Comparison of ENCODE assay signal across 10 cellular contexts in the genomic region with DNA sequence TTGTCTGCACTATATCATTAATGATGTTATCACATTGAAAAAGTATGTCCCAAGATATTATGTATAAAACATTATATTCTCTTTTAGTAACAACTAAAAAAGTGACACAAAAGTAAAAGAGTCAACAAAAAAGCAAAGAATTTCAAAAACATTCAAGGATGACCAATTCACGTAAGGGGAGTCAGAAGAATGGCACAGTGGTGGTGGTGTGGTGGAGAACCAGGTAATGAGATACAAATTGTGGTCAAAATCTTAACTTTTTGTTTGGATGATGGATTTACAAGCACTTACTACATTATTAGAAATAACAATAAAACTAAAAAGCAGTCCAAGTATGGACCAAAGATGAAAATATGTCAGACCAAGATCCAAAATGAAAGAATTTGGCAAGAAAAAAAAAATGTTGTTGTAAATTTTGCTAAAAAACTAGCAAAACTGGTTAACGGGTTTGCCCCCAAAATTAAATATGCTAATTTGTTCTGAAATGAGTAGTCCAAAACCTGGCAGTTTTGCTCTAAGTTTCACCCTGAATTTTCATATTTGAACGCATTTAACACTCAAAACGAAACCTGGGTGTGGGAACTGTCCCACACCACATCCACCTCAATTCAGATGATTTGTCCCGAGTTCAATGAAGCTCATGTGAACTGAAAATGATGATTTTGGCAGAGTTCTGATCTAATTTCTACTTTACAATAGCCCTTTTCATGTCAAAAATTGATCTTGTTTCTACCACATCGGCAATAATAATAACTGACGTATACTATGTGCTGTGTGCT.
A peak's percentile ranks its signal among the peaks of the same experiment; 100 is the strongest.
DNase-seq lines count a peak whose midpoint lies in the region; ATAC-seq and TF ChIP-seq lines count a peak whose summit lies in the region.
"Had no signal": no experiment of that assay in that cellular context is flagged by ENCODE, and none has a peak within 500 bp of the region (broad histone marks: within the 10 kb centered on the region; RNA-seq: fewer than 3 reads in every experiment).

No MANE protein-coding gene starts in this region.

- H3K4me1 ChIP-seq in PC-9 (replicated peaks; ENCODE audit: insufficient read depth) (no peaks in the 10 kb centered on the region), mesendoderm (ENCODE audit: control insufficient read depth, low read depth, low read length) (no peaks in the 10 kb centered on the region)
- H3K4me1 ChIP-seq: BLaER1 had no signal

- POLR2A ChIA-PET in PC-9 (lab: Charles Lee; ENCODE audit: unreplicated experiment) = no interaction called here

- peak; percentile 86 for ATAC-seq in HG02884 (IDR thresholded peaks at IDR 0.05; ENCODE audit: unreplicated experiment)
- ATAC-seq in stimulated activated naive CD8-positive, alpha-beta T cell treated with anti-CD3 and anti-CD28 coated beads, Interleukin-15, amount 100 ng/mL, for 72 hours = peak; percentile 90

- H3K23ac ChIP-seq in mesendoderm (ENCODE audit: low read length) = no peak overlapping the region

- H3K56ac ChIP-seq in mesendoderm (ENCODE audit: low read length) = no peak overlapping the region

- peak overlapping the region; percentile 68 to 89 for H3K27ac Mint-ChIP-seq in stimulated activated naive CD8-positive, alpha-beta T cell treated with anti-CD3 and anti-CD28 coated beads, Interleukin-15, amount 100 ng/mL, for 72 hours

- BruUV-seq in PC-9 (replicated peaks; lab: Mats Ljungman, UMichigan) = no TSS peak

- H2BK5ac ChIP-seq in mesendoderm (ENCODE audit: low read length) = no peak overlapping the region

- H3K9ac ChIP-seq in mesendoderm (ENCODE audit: low read length) = no peak overlapping the region
- H3K9ac ChIP-seq: BLaER1 had no signal

- no peaks in the 10 kb centered on the region for H3K27me3 ChIP-seq in PC-9 (ENCODE audit: insufficient read depth, low read depth)
- no peaks in the 10 kb centered on the region for H3K27me3 ChIP-seq in mesendoderm (ENCODE audit: insufficient read depth, low read length, poor library complexity)
- H3K27me3 ChIP-seq: BLaER1 had no signal

- H3K79me2 ChIP-seq in PC-9 (ENCODE audit: low read depth) = no peaks in the 10 kb centered on the region
- no peaks in the 10 kb centered on the region for H3K79me2 ChIP-seq in mesendoderm (ENCODE audit: control insufficient read depth, insufficient read depth, low read length)

- H3K4me2 ChIP-seq in PC-9 (no peak overlapping the region), mesendoderm (ENCODE audit: low read length) (no peak overlapping the region)
- H3K4me2 ChIP-seq: BLaER1 had no signal

- H3K36me3 ChIP-seq in PC-9 (ENCODE audit: low read depth) = no peaks in the 10 kb centered on the region
- no peaks in the 10 kb centered on the region for H3K36me3 ChIP-seq in mesendoderm (ENCODE audit: control insufficient read depth, insufficient read depth, low read length)

- H3F3A ChIP-seq in PC-9 (ENCODE audit: insufficient read depth, low read depth) = no peaks in the 10 kb centered on the region

- peaks cover 3 to 9% of the 10 kb centered on the region in 2 donors for H3K9me3 Mint-ChIP-seq in stimulated activated naive CD8-positive, alpha-beta T cell treated with anti-CD3 and anti-CD28 coated beads, Interleukin-15, amount 100 ng/mL, for 72 hours

- H4K8ac ChIP-seq in mesendoderm (ENCODE audit: low read depth, low read length) = no peak overlapping the region

- H3K4ac ChIP-seq in mesendoderm (ENCODE audit: low read depth, low read length) = no peak overlapping the region

- no peaks in the 10 kb centered on the region for H3K27me3 Mint-ChIP-seq in stimulated activated naive CD8-positive, alpha-beta T cell treated with anti-CD3 and anti-CD28 coated beads, Interleukin-15, amount 100 ng/mL, for 72 hours

- CTCF ChIA-PET in PC-9 (lab: Charles Lee) = no interaction called here

- H3K9me2 ChIP-seq in PC-9 (ENCODE audit: insufficient read depth) = no peaks in the 10 kb centered on the region

- H2BK120ac ChIP-seq in mesendoderm (ENCODE audit: low read depth, low read length) = no peak overlapping the region

- H3K27ac ChIP-seq in PC-9 (no peak overlapping the region), mesendoderm (ENCODE audit: low read depth, low read length) (no peak overlapping the region)
- H3K27ac ChIP-seq: BLaER1, RWPE1 had no signal

- H4K5ac ChIP-seq in mesendoderm (ENCODE audit: low read length) = no peak overlapping the region

- intact Hi-C loops in PC-9 (cut with micrococcal nuclease; ENCODE audit: unreplicated experiment) = no loop called here

- TF ChIP-seq CTCF in PC-9 (conservative IDR thresholded peaks at IDR 0.05) = no peak

- H3K79me1 ChIP-seq in mesendoderm (ENCODE audit: low read length) = no peaks in the 10 kb centered on the region

- H2AK5ac ChIP-seq in mesendoderm (ENCODE audit: low read length) = no peak overlapping the region

- H3K4me3 Mint-ChIP-seq in stimulated activated naive CD8-positive, alpha-beta T cell treated with anti-CD3 and anti-CD28 coated beads, Interleukin-15, amount 100 ng/mL, for 72 hours = peak overlapping the region; percentile 25 to 35

- DNase-seq in stimulated activated CD4-positive, alpha-beta T cell treated with anti-CD3 and anti-CD28 coated beads, Interleukin-12 subunit alpha, Interleukin-12 subunit beta, amount 100 ng/mL, for 48 hours (ENCODE audit: low read depth in 2 of 3, low spot score in 1 of 3) = peak; percentile 6 to 47 (median 36)
- DNase-seq in stimulated activated CD4-positive, alpha-beta T cell treated with anti-CD3 and anti-CD28 coated beads, Interleukin-4, amount 100 ng/mL, for 1 hour = no peak
- DNase-seq in T-helper 22 cell (ENCODE audit: low read depth) (peak; percentile 14), PC-9 (no peak), mesendoderm (no peak)
- peak; percentile 50 to 78 for DNase-seq in stimulated activated naive CD8-positive, alpha-beta T cell treated with anti-CD3 and anti-CD28 coated beads, Interleukin-15, amount 100 ng/mL, for 72 hours
- no peak for DNase-seq in effector CD8-positive, alpha-beta T cell (lab: John Stamatoyannopoulos, UW)

- H2AFZ ChIP-seq in PC-9 = no peak overlapping the region

- H3K4me3 ChIP-seq in PC-9 = no peak overlapping the region
- no peak overlapping the region for H3K4me3 ChIP-seq in mesendoderm (ENCODE audit: low read length)
- H3K4me3 ChIP-seq: BLaER1 had no signal

- no peak overlapping the region for H3K18ac ChIP-seq in mesendoderm (ENCODE audit: low read length)

- WGBS in mesendoderm (ENCODE audit: extremely low coverage, insufficient coverage, low lambda C conversion rate) = no CpG with 5 or more reads among the region's 7 CpGs

- H3K4me1 Mint-ChIP-seq in stimulated activated naive CD8-positive, alpha-beta T cell treated with anti-CD3 and anti-CD28 coated beads, Interleukin-15, amount 100 ng/mL, for 72 hours = peaks cover 38% of the 10 kb centered on the region

- no peaks in the 10 kb centered on the region for H3K9me3 ChIP-seq in PC-9 (ENCODE audit: insufficient read depth, low read depth)
- H3K9me3 ChIP-seq: BLaER1 had no signal

- no peak overlapping the region for H2BK15ac ChIP-seq in mesendoderm (replicated peaks; ENCODE audit: low read depth)

- no peaks in the 10 kb centered on the region for H4K20me1 ChIP-seq in PC-9 (ENCODE audit: insufficient read depth)
- H4K20me1 ChIP-seq: BLaER1 had no signal

Comparison
In these comparisons a context has a peak if more than half of its experiments do, and no peak if none do; other contexts are left out.
1. DNase-seq: peak in stimulated activated CD4-positive, alpha-beta T cell treated with anti-CD3 and anti-CD28 coated beads, Interleukin-12 subunit alpha, Interleukin-12 subunit beta, amount 100 ng/mL, for 48 hours (3 of 3), T-helper 22 cell (single experiment) and stimulated activated naive CD8-positive, alpha-beta T cell treated with anti-CD3 and anti-CD28 coated beads, Interleukin-15, amount 100 ng/mL, for 72 hours (2 of 2); none in stimulated activated CD4-positive, alpha-beta T cell treated with anti-CD3 and anti-CD28 coated beads, Interleukin-4, amount 100 ng/mL, for 1 hour (single experiment), PC-9 (0 of 2), mesendoderm (single experiment) and effector CD8-positive, alpha-beta T cell (single experiment).